23 cellular contexts compared by ENCODE assay signal in genomic region chr4:83438719-83439118, GRCh38.
"Had no signal": no experiment of that assay in that cellular context is flagged by ENCODE, and none has a peak within 500 bp of the region (broad histone marks: within the 10 kb centered on the region; RNA-seq: fewer than 3 reads in every experiment).

No MANE protein-coding gene starts in this region.

- H3K4me3 Mint-ChIP-seq: activated CD8-positive, alpha-beta T cell treated with anti-CD3 and anti-CD28 coated beads for 36 hours; activated naive CD8-positive, alpha-beta T cell; immature natural killer cell; mesothelial cell of epicardium; neural crest cell; T-helper 17 cell had no signal

- FAIRE-seq: frontal cortex had no signal

- H3K4me1 ChIP-seq: lower lobe of right lung, psoas muscle, right lobe of liver, stomach, testis, upper lobe of left lung had no signal

- H3K9me3 ChIP-seq: lower lobe of right lung, psoas muscle, right lobe of liver, spleen, stomach, testis, upper lobe of left lung had no signal

- H3K36me3 ChIP-seq: brain microvascular endothelial cell had no signal

- H3K4me1 Mint-ChIP-seq: immature natural killer cell, mesothelial cell of epicardium, neural crest cell had no signal

- H3K9me3 Mint-ChIP-seq: activated CD8-positive, alpha-beta T cell treated with anti-CD3 and anti-CD28 coated beads for 36 hours; immature natural killer cell; mesothelial cell of epicardium; neural crest cell had no signal

- DNase-seq: activated CD4-positive, alpha-beta T cell treated with anti-CD3 and anti-CD28 coated beads for 4 hours; activated CD8-positive, alpha-beta T cell treated with anti-CD3 and anti-CD28 coated beads for 36 hours; activated effector memory CD4-positive, alpha-beta T cell treated with anti-CD3 and anti-CD28 coated beads, Interleukin-2, amount 50 U/mL, for 16 hours; activated T-cell treated with anti-CD3 and anti-CD28 coated beads, Interleukin-2, amount 50 U/mL, for 48 hours; anterior cingulate cortex; brain microvascular endothelial cell; cerebellar nuclear complex; effector CD8-positive, alpha-beta T cell; head of caudate nucleus; immature natural killer cell; left cardiac atrium; lower lobe of right lung; psoas muscle; right lobe of liver; spleen; stomach; T-helper 17 cell; testis; upper lobe of left lung had no signal

- H3K36me3 Mint-ChIP-seq: activated naive CD8-positive, alpha-beta T cell had no signal

- H3K4me3 ChIP-seq: lower lobe of right lung, psoas muscle, right lobe of liver, spleen, stomach, testis, upper lobe of left lung had no signal

- H3K27ac ChIP-seq: brain microvascular endothelial cell, lower lobe of right lung, psoas muscle, right lobe of liver, spleen, stomach, testis, upper lobe of left lung had no signal

- H3K27ac Mint-ChIP-seq: activated CD8-positive, alpha-beta T cell treated with anti-CD3 and anti-CD28 coated beads for 36 hours; activated naive CD8-positive, alpha-beta T cell; immature natural killer cell; mesothelial cell of epicardium; T-helper 17 cell had no signal

- H3K27me3 Mint-ChIP-seq: activated CD8-positive, alpha-beta T cell treated with anti-CD3 and anti-CD28 coated beads for 36 hours; activated naive CD8-positive, alpha-beta T cell; T-helper 17 cell had no signal

- H3K27me3 ChIP-seq: brain microvascular endothelial cell, right lobe of liver, spleen, stomach, testis, upper lobe of left lung had no signal
